In genomic region chr5:149432377-149432776, GRCh38 we compare ENCODE assay signal across 2 cellular contexts.
TF ChIP-seq lines count a peak whose summit lies in the region.

No MANE protein-coding gene starts in this region.

TF ChIP-seq in liver, 16 proteins besides CTCF, POLR2A, EP300 and RAD21 (continued from another document):
- no peak for TF ChIP-seq ATF3 (IDR thresholded peaks at IDR 0.05)
- no peak for TF ChIP-seq HNF4A (conservative IDR thresholded peaks at IDR 0.05)
- TF ChIP-seq HNF4G (IDR thresholded peaks at IDR 0.05), result no peak

TF ChIP-seq in HepG2, 621 proteins besides CTCF, POLR2A, EP300 and RAD21 (continued from another document):
- TF ChIP-seq ZNF275 (CRISPR knock-in tag; IDR thresholded peaks at IDR 0.05; ENCODE audit: borderline replicate concordance), result no peak
